Comparison of ENCODE assay signal across 8 cellular contexts in genomic region chr11:130448416-130449068, GRCh38. TPM values are rescaled to one million over a fixed set of nuclear protein-coding genes. Genes with fewer than 3 reads are reported as not detected.
DNase-seq lines count a peak whose midpoint lies in the region; ATAC-seq and TF ChIP-seq lines count a peak whose summit lies in the region.

Gene ADAMTS15 (plus strand): TSS chr11:130448645. CDS start chr11:130448974, 329 bp downstream.

- no peaks in the 10 kb centered on the region for H3K79me2 ChIP-seq in neural progenitor cell (ENCODE audit: low read depth)

- no peaks in the 10 kb centered on the region for H3K9me3 ChIP-seq in neural progenitor cell (ENCODE audit: low read depth)

- peaks cover 10% of the 10 kb centered on the region for H3K27me3 Mint-ChIP-seq in neural progenitor cell (ENCODE audit: insufficient read depth, low read depth)

- H4K20me1 ChIP-seq in neural progenitor cell (ENCODE audit: low read depth): peaks cover 12% of the 10 kb centered on the region

- no peaks in the 10 kb centered on the region for H3K36me3 Mint-ChIP-seq in neural progenitor cell

- peak within 1 kb of the TSS; percentile 95 for H3K4me2 ChIP-seq in neural progenitor cell

- H3K27ac Mint-ChIP-seq in neural progenitor cell: no peak within 1 kb of the TSS

- no peak within 1 kb of the TSS for H3K9ac ChIP-seq in neural progenitor cell

- H3K36me3 ChIP-seq in neural progenitor cell: no peaks in the 10 kb centered on the region

- peaks cover 7% of the 10 kb centered on the region for H3K4me1 Mint-ChIP-seq in neural progenitor cell

- TF ChIP-seq CTCF in neural progenitor cell (IDR thresholded peaks at IDR 0.05): no peak

- ATAC-seq in GM18909 (IDR thresholded peaks at IDR 0.05; ENCODE audit: poor library complexity, unreplicated experiment): no peak

- H3K9me3 Mint-ChIP-seq in neural progenitor cell: no peaks in the 10 kb centered on the region

- peak; percentile 66 for DNase-seq in stimulated activated CD4-positive, alpha-beta T cell treated with anti-CD3 and anti-CD28 coated beads, Interleukin-15, amount 100 ng/mL, for 24 hours
- no peak for DNase-seq in stimulated activated CD4-positive, alpha-beta T cell treated with anti-CD3 and anti-CD28 coated beads, Interleukin-12 subunit alpha, Interleukin-12 subunit beta, amount 100 ng/mL, for 4 hours
- DNase-seq in NCI-H1930 (lab: John Stamatoyannopoulos, UW): peak; percentile 26 to 39
- DNase-seq in activated CD8-positive, alpha-beta memory T cell treated with anti-CD3 and anti-CD28 coated beads, Interleukin-2, amount 50 U/mL, for 48 hours: peak; percentile 71
- DNase-seq in foreskin melanocyte: peak; percentile 24
- DNase-seq in neural progenitor cell (ENCODE audit: low spot score): peak; percentile 93
- no peak for DNase-seq in stimulated activated naive CD4-positive, alpha-beta T cell treated with Interleukin-2 at 50 U/mL for 16 hours (lab: John Stamatoyannopoulos, UW)

- peaks cover 85% of the 10 kb centered on the region for H3K27me3 ChIP-seq in neural progenitor cell

- H3K4me1 ChIP-seq in neural progenitor cell: peaks cover 9% of the 10 kb centered on the region

- H3F3A ChIP-seq in neural progenitor cell (ENCODE audit: low read depth): peaks cover 17% of the 10 kb centered on the region

- peak within 1 kb of the TSS; percentile 78 for H2AFZ ChIP-seq in neural progenitor cell (replicated peaks)

- H3K27ac ChIP-seq in neural progenitor cell: no peak within 1 kb of the TSS

- H3K4me3 Mint-ChIP-seq in neural progenitor cell: peak within 1 kb of the TSS; percentile 87

- peak within 1 kb of the TSS; percentile 61 for H3K4me3 ChIP-seq in neural progenitor cell

RNA-seq across cellular contexts. Expression of gene ADAMTS15, which starts in this region (rescaled TPM):
- total RNA-seq in neural progenitor cell (ENCODE audit: low replicate concordance): 0.09 and 0.25 TPM in 2 replicates

Comparison
In these comparisons a context has a peak if more than half of its experiments do, and no peak if none do; other contexts are left out.
1. DNase-seq: peak in stimulated activated CD4-positive, alpha-beta T cell treated with anti-CD3 and anti-CD28 coated beads, Interleukin-15, amount 100 ng/mL, for 24 hours (single experiment), NCI-H1930 (2 of 2), activated CD8-positive, alpha-beta memory T cell treated with anti-CD3 and anti-CD28 coated beads, Interleukin-2, amount 50 U/mL, for 48 hours (single experiment) and foreskin melanocyte (single experiment); none in stimulated activated CD4-positive, alpha-beta T cell treated with anti-CD3 and anti-CD28 coated beads, Interleukin-12 subunit alpha, Interleukin-12 subunit beta, amount 100 ng/mL, for 4 hours (single experiment) and stimulated activated naive CD4-positive, alpha-beta T cell treated with Interleukin-2 at 50 U/mL for 16 hours (single experiment).
2. Peak in DNase-seq, H3K4me3 ChIP-seq and H3K4me2 ChIP-seq in neural progenitor cell; RNA of the gene not detected or under 1 TPM.